In the genomic region with DNA sequence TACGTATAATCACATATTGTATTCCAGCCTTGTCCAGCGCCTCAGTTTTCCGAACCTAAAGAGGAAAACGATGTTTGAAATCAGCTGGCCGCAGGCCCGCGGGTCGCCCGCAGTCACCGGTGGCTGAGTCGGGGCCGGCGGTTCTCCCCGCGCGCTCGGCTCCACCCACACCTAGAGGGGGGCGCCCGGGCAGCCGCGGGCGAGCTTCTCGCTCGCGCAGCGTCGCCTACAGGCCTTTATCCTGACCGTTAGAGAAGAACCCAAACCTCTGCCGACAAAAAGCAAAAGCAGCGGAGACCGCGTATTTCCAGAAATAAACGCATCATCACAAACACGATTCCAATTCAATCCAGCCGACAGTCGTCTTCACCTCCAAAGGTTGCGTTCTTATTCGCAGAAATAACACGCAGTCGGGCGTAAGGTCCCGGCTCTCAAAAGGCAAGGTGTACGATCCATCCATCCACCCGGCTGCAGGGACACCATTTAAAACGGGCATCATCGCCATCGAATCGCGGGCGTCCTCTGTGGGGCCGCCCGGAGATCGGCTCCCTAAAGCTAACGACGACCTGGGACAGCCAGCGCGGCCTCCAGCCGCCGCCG, we compare ENCODE assay signal across 8 cellular contexts. TPM values are rescaled to one million over a fixed set of nuclear protein-coding genes. Genes with fewer than 3 reads are reported as not detected.
A peak's percentile ranks its signal among the peaks of the same experiment; 100 is the strongest.
DNase-seq lines count a peak whose midpoint lies in the region; ATAC-seq and TF ChIP-seq lines count a peak whose summit lies in the region.

No MANE protein-coding gene starts in this region.

- H3K4me1 ChIP-seq in right atrium auricular region (peaks cover 0 to 44% of the 10 kb centered on the region in 2 donors), vagina (peaks cover 54% of the 10 kb centered on the region)

- TF ChIP-seq POLR2A in vagina (IDR thresholded peaks at IDR 0.05), result peak in 1 of 2 donors; percentile 18

- DNase-seq in GM12865 (ENCODE audit: low read depth), result peak; percentile 87
- peak; percentile 79 for DNase-seq in NCI-H1105 (lab: John Stamatoyannopoulos, UW)
- peak; percentile 58 for DNase-seq in T follicular helper cell (ENCODE audit: low read depth)
- peak; percentile 77 for DNase-seq in amniotic epithelial cell (ENCODE audit: low read depth)
- DNase-seq in right atrium auricular region (ENCODE audit: low spot score), result peak; percentile 83
- DNase-seq in putamen (ENCODE audit: low spot score), result peak; percentile 84
- no peak for DNase-seq in vagina (ENCODE audit: extremely low spot score in 2 of 2)

- peak overlapping the region; percentile 99 for H3K27ac ChIP-seq in right atrium auricular region
- H3K27ac ChIP-seq in vagina, result peak overlapping the region; percentile 99

- H3K36me3 ChIP-seq in right atrium auricular region (peaks cover 5% of the 10 kb centered on the region), vagina (no peaks in the 10 kb centered on the region)

- no peaks in the 10 kb centered on the region for H3K27me3 ChIP-seq in right atrium auricular region
- H3K27me3 ChIP-seq in vagina, result no peaks in the 10 kb centered on the region

- H3K4me3 ChIP-seq in GM12865 (ENCODE audit: low read depth, low read length) (peak overlapping the region; percentile 60), right atrium auricular region (peak overlapping the region; percentile 69 to 98), vagina (peak overlapping the region; percentile 83 to 98)

- intact Hi-C loops in vagina (cut with DNase I), result no loop called here

- peak; percentile 63 for TF ChIP-seq CTCF in GM12865 (IDR thresholded peaks at IDR 0.05; ENCODE audit: insufficient read depth, low read depth, low read length, missing control alignments)
- peak in 1 of 2 donors; percentile 69 for TF ChIP-seq CTCF in right atrium auricular region (IDR thresholded peaks at IDR 0.05)
- peak in 1 of 3 experiments; percentile 29 for TF ChIP-seq CTCF in vagina (IDR thresholded peaks at IDR 0.05)

- H3K9me3 ChIP-seq in right atrium auricular region (no peaks in the 10 kb centered on the region), vagina (no peaks in the 10 kb centered on the region)

- peak; percentile 69 for ATAC-seq in HG02642 (IDR thresholded peaks at IDR 0.05; ENCODE audit: poor library complexity, unreplicated experiment)

RNA-seq across cellular contexts. Expression of a gene that starts 0.7 kb away (rescaled TPM):
- 10 to 100 TPM; 32.3 to 43.1 TPM for total RNA-seq in right atrium auricular region
- total RNA-seq in vagina, result 67.8 TPM

Comparison
In these comparisons a context has a peak if more than half of its experiments do, and no peak if none do; other contexts are left out.
1. DNase-seq: peak in GM12865 (single experiment), NCI-H1105 (single experiment), T follicular helper cell (single experiment), amniotic epithelial cell (single experiment), right atrium auricular region (single experiment) and putamen (single experiment); none in vagina (0 of 2).
2. Peak in every context shown above with its lines, with median percentiles within 50 percentile points of each other: H3K4me3 ChIP-seq.